In genomic region chr6:73364549-73364948, GRCh38 we compare ENCODE assay signal across 9 cellular contexts. TPM values are rescaled to one million over a fixed set of nuclear protein-coding genes. Genes with fewer than 3 reads are reported as not detected.
"Had no signal": no experiment of that assay in that cellular context is flagged by ENCODE, and none has a peak within 500 bp of the region (broad histone marks: within the 10 kb centered on the region; RNA-seq: fewer than 3 reads in every experiment).

No MANE protein-coding gene starts in this region.

- H3K9me3 Mint-ChIP-seq: IgD-negative memory B cell had no signal

- H3K27ac Mint-ChIP-seq: H9, IgD-negative memory B cell had no signal

- DNase-seq: GOT3, H9, HCEC 1CT, KBM-7 had no signal

- H3K36me3 Mint-ChIP-seq: IgD-negative memory B cell had no signal

- ATAC-seq: HepG2 had no signal

- H3K4me2 ChIP-seq: KMS-11 had no signal

- H3K4me1 Mint-ChIP-seq: IgD-negative memory B cell had no signal

- H3K27ac ChIP-seq: HL-60, KMS-11 had no signal

- H3K4me3 Mint-ChIP-seq: H9, IgD-negative memory B cell had no signal

RNA-seq across cellular contexts. Expression of gene KHDC3L, which starts 2.1 kb away (rescaled TPM):
- total RNA-seq: HepG2, HT1080 had no signal
- polyA plus RNA-seq: HepG2, IgD-negative memory B cell had no signal

RNA-seq across cellular contexts. Expression of gene OOEP, which starts 5.1 kb away (rescaled TPM):
- total RNA-seq: H9, HepG2, HT1080 had no signal
- polyA plus RNA-seq: HepG2 had no signal

RNA-seq across cellular contexts. Expression of gene DPPA5, which starts 10.5 kb away (rescaled TPM):
- total RNA-seq: HepG2, HT1080 had no signal
- polyA plus RNA-seq: HepG2, IgD-negative memory B cell had no signal

RNA-seq across cellular contexts. Expression of gene DDX43, which starts 30.1 kb away (rescaled TPM):
- total RNA-seq: HepG2, HT1080 had no signal
- polyA plus RNA-seq: HepG2 had no signal
